ENCODE assay signal across 15 cellular contexts in genomic region chr18:69889009-69889408, GRCh38. TPM values are rescaled to one million over a fixed set of nuclear protein-coding genes. Genes with fewer than 3 reads are reported as not detected.
A peak's percentile ranks its signal among the peaks of the same experiment; 100 is the strongest.
DNase-seq lines count a peak whose midpoint lies in the region; ATAC-seq lines count a peak whose summit lies in the region.
"Had no signal": no experiment of that assay in that cellular context is flagged by ENCODE, and none has a peak within 500 bp of the region (broad histone marks: within the 10 kb centered on the region; RNA-seq: fewer than 3 reads in every experiment).

No MANE protein-coding gene starts in this region.

- H3K4me3 Mint-ChIP-seq in activated T-helper 2 cell treated with anti-CD3 and anti-CD28 coated beads, Interferon-gamma antibody, Interleukin-2, Interleukin-4, amounts not matched to agents 10 μg/mL and 5 μg/mL and 100 μg/mL, durations not matched to agents 14 hours and 24 hours and 36 hours (ENCODE audit: low read depth) = peak overlapping the region; percentile 0

- no peak overlapping the region for H3K27ac ChIP-seq in caudate nucleus (ENCODE audit: low read depth, low read length)
- H3K27ac ChIP-seq: BLaER1, SK-N-MC, thyroid gland had no signal

- H3K27ac Mint-ChIP-seq in activated T-helper 2 cell treated with anti-CD3 and anti-CD28 coated beads, Interferon-gamma antibody, Interleukin-2, Interleukin-4, amounts not matched to agents 10 μg/mL and 5 μg/mL and 100 μg/mL, durations not matched to agents 14 hours and 24 hours and 36 hours = peak overlapping the region; percentile 96

- peak; percentile 30 for ATAC-seq in HG02852 (IDR thresholded peaks at IDR 0.05; ENCODE audit: unreplicated experiment)
- ATAC-seq: left cardiac atrium, right cardiac atrium had no signal

- peaks cover 18% of the 10 kb centered on the region for H3K9me3 Mint-ChIP-seq in activated T-helper 2 cell treated with anti-CD3 and anti-CD28 coated beads, Interferon-gamma antibody, Interleukin-2, Interleukin-4, amounts not matched to agents 10 μg/mL and 5 μg/mL and 100 μg/mL, durations not matched to agents 14 hours and 24 hours and 36 hours

- peak; percentile 10 for DNase-seq in stimulated activated naive CD4-positive, alpha-beta T cell treated with Interleukin-2 at 50 U/mL for 16 hours (lab: John Stamatoyannopoulos, UW)
- DNase-seq in stimulated activated naive CD4-positive, alpha-beta T cell (lab: John Stamatoyannopoulos, UW) = no peak
- DNase-seq in activated T-helper 2 cell treated with anti-CD3 and anti-CD28 coated beads, Interferon-gamma antibody, Interleukin-2, Interleukin-4, amounts not matched to agents 10 μg/mL and 5 μg/mL and 100 μg/mL, durations not matched to agents 14 hours and 24 hours and 36 hours (ENCODE audit: low spot score) = no peak
- DNase-seq in DMS79 treated with DMSO at 0.1 percent for 48 hours (lab: John Stamatoyannopoulos, UW) (no peak), T-helper 9 cell (no peak), caudate nucleus (lab: John Stamatoyannopoulos, UW) (no peak)
- DNase-seq: amniotic stem cell, left cardiac atrium, NCI-H1092, NCI-H69, right cardiac atrium, thyroid gland had no signal

- peaks cover 75% of the 10 kb centered on the region for H3K36me3 Mint-ChIP-seq in activated T-helper 2 cell treated with anti-CD3 and anti-CD28 coated beads, Interferon-gamma antibody, Interleukin-2, Interleukin-4, amounts not matched to agents 10 μg/mL and 5 μg/mL and 100 μg/mL, durations not matched to agents 14 hours and 24 hours and 36 hours (ENCODE audit: low read depth)

- H3K4me1 Mint-ChIP-seq in activated T-helper 2 cell treated with anti-CD3 and anti-CD28 coated beads, Interferon-gamma antibody, Interleukin-2, Interleukin-4, amounts not matched to agents 10 μg/mL and 5 μg/mL and 100 μg/mL, durations not matched to agents 14 hours and 24 hours and 36 hours (ENCODE audit: low read depth) = peaks cover 79% of the 10 kb centered on the region

- intact Hi-C loops in activated T-helper 2 cell treated with anti-CD3 and anti-CD28 coated beads, Interferon-gamma antibody, Interleukin-2, Interleukin-4, amounts not matched to agents 10 μg/mL and 5 μg/mL and 100 μg/mL, durations not matched to agents 14 hours and 24 hours and 36 hours (cut with micrococcal nuclease) = loop anchor here (1.0 kb wide), 2 partner anchors 8 to 46 kb away; no protein-coding TSS in a partner anchor

- H3K27me3 Mint-ChIP-seq in activated T-helper 2 cell treated with anti-CD3 and anti-CD28 coated beads, Interferon-gamma antibody, Interleukin-2, Interleukin-4, amounts not matched to agents 10 μg/mL and 5 μg/mL and 100 μg/mL, durations not matched to agents 14 hours and 24 hours and 36 hours (ENCODE audit: low read depth) = no peaks in the 10 kb centered on the region

RNA-seq across cellular contexts. Expression of gene CD226, which starts 58.7 kb away (rescaled TPM):
- total RNA-seq in activated T-helper 2 cell treated with anti-CD3 and anti-CD28 coated beads, Interferon-gamma antibody, Interleukin-2, Interleukin-4, amounts not matched to agents 10 μg/mL and 5 μg/mL and 100 μg/mL, durations not matched to agents 14 hours and 24 hours and 36 hours = 81.5 and 85.3 TPM in 2 replicates
